Comparison of ENCODE assay signal across 9 cellular contexts in genomic region chr20:59221049-59221748, GRCh38. TPM values are rescaled to one million over a fixed set of nuclear protein-coding genes. Genes with fewer than 3 reads are reported as not detected.
DNase-seq lines count a peak whose midpoint lies in the region; ATAC-seq and TF ChIP-seq lines count a peak whose summit lies in the region.
"Had no signal": no experiment of that assay in that cellular context is flagged by ENCODE, and none has a peak within 500 bp of the region (broad histone marks: within the 10 kb centered on the region; RNA-seq: fewer than 3 reads in every experiment).

No MANE protein-coding gene starts in this region.

- H2BK5ac ChIP-seq in IMR-90 (ENCODE audit: low read depth, low read length, poor library complexity, severe bottlenecking): no peak overlapping the region

- peak overlapping the region; percentile 37 for H2AFZ ChIP-seq in IMR-90 (replicated peaks; ENCODE audit: low read length, poor library complexity)

- CTCF ChIA-PET in IMR-90 (lab: Yijun Ruan, JAX): interaction anchor here (1.9 kb wide), 1 partner anchor 351 kb away, joined by 11 read pairs; no protein-coding TSS in a partner anchor

- H3K27ac ChIP-seq in IMR-90 (ENCODE audit: insufficient read depth, low read length): no peak overlapping the region

- H3K14ac ChIP-seq in IMR-90 (replicated peaks; ENCODE audit: low read depth, low read length): no peak overlapping the region

- no peaks in the 10 kb centered on the region for H3K9me1 ChIP-seq in IMR-90 (ENCODE audit: insufficient read depth, low read length)

- BruUV-seq in IMR-90 (replicated peaks; lab: Mats Ljungman, UMichigan): no TSS peak

- peaks cover 44% of the 10 kb centered on the region for H3K27me3 ChIP-seq in IMR-90 (ENCODE audit: control insufficient read depth, insufficient read depth, low read length)

- no peak overlapping the region for H2AK5ac ChIP-seq in IMR-90 (ENCODE audit: low read depth, low read length)

- TF ChIP-seq RAD21 in IMR-90 (IDR thresholded peaks at IDR 0.05; ENCODE audit: low read length): no peak

- H3K4me1 ChIP-seq in IMR-90 (ENCODE audit: control insufficient read depth, insufficient read depth, low read length): no peaks in the 10 kb centered on the region

- H3K9ac ChIP-seq in IMR-90 (ENCODE audit: low read depth, low read length): no peak overlapping the region

- H4K20me1 ChIP-seq in IMR-90 (ENCODE audit: insufficient read depth, low read length): no peaks in the 10 kb centered on the region

- no peak overlapping the region for H3K56ac ChIP-seq in IMR-90 (ENCODE audit: extremely low read depth, insufficient read depth, low read length)

- in situ Hi-C loops in IMR-90 (cut with MboI; ENCODE audit: low sequenced_read_pairs): no loop called here

- no peak overlapping the region for H3K23ac ChIP-seq in IMR-90 (ENCODE audit: low read depth, low read length)

- H2BK20ac ChIP-seq in IMR-90 (ENCODE audit: low read depth, low read length): no peak overlapping the region

- POLR2A ChIA-PET in IMR-90 (lab: Charles Lee; ENCODE audit: unreplicated experiment): no interaction called here
- POLR2A ChIA-PET in naive thymus-derived CD8-positive, alpha-beta T cell (lab: Charles Lee): interaction anchor here (0.8 to 2.3 kb wide), 9 partner anchors 8 to 239 kb away, joined by 3 to 10 read pairs (median 5); partner anchors contain the start of genes ATP5F1E and ZNF831

- no peak overlapping the region for H4K91ac ChIP-seq in IMR-90 (ENCODE audit: insufficient read depth, low read depth, low read length)

- H3K27me3 Mint-ChIP-seq in naive thymus-derived CD8-positive, alpha-beta T cell: no peaks in the 10 kb centered on the region

- H3K18ac ChIP-seq in IMR-90 (ENCODE audit: low read depth, low read length): no peak overlapping the region

- H4K5ac ChIP-seq in IMR-90 (ENCODE audit: low read depth, low read length): no peak overlapping the region

- H3K4me3 Mint-ChIP-seq in naive thymus-derived CD8-positive, alpha-beta T cell: peak overlapping the region; percentile 65 to 89 (median 76)

- dilution Hi-C loops in IMR-90 (cut with HindIII; ENCODE audit: low sequenced_read_pairs, unreplicated experiment): no loop called here

- H3K4ac ChIP-seq in IMR-90 (ENCODE audit: low read depth, low read length): no peak overlapping the region

- H3K36me3 Mint-ChIP-seq in naive thymus-derived CD8-positive, alpha-beta T cell: peaks cover 0 to 38% (median 7%) of the 10 kb centered on the region in 3 donors

- no peaks in the 10 kb centered on the region for H3K9me3 ChIP-seq in IMR-90 (ENCODE audit: control insufficient read depth, insufficient read depth, low read length)
- H3K9me3 ChIP-seq: stomach had no signal

- no peak overlapping the region for H4K8ac ChIP-seq in IMR-90 (ENCODE audit: low read depth in 2 of 2, low read length in 2 of 2)

- no peak overlapping the region for H2AK9ac ChIP-seq in IMR-90 (replicated peaks; ENCODE audit: low read depth, low read length, poor library complexity)

- 0% methylated on average over 1 of the region's 9 CpGs; no CpG with 5 or more reads in 1 of the 2 experiments for WGBS in IMR-90 (ENCODE audit: extremely low coverage in 2 of 2, insufficient read length in 1 of 2), 2 experiments

- no peak overlapping the region for H2BK15ac ChIP-seq in IMR-90 (ENCODE audit: low read depth, low read length)

- no peak for TF ChIP-seq CTCF in IMR-90 (conservative IDR thresholded peaks at IDR 0.05; ENCODE audit: low read depth, low read length)

- peak overlapping the region; percentile 61 to 92 (median 80) for H3K27ac Mint-ChIP-seq in naive thymus-derived CD8-positive, alpha-beta T cell

- peak; percentile 9 for DNase-seq in DMS114 treated with DMSO at 0.1 percent for 48 hours (lab: John Stamatoyannopoulos, UW; ENCODE audit: unreplicated experiment)
- no peak for DNase-seq in IMR-90
- DNase-seq in cerebellar cortex (ENCODE audit: low spot score): peak; percentile 11
- no peak for DNase-seq in naive thymus-derived CD8-positive, alpha-beta T cell
- no peak for DNase-seq in erythroblast (lab: John Stamatoyannopoulos, UW)
- DNase-seq: islet precursor cell, stomach had no signal

- ATAC-seq in IMR-90 (ENCODE audit: low read depth): no peak
- no peak for ATAC-seq in naive thymus-derived CD8-positive, alpha-beta T cell
- no peak for ATAC-seq in GM18502 (IDR thresholded peaks at IDR 0.05; ENCODE audit: poor library complexity, unreplicated experiment)
- no peak for ATAC-seq in GM18498 (IDR thresholded peaks at IDR 0.05; ENCODE audit: unreplicated experiment)

- no peak overlapping the region for H3K4me2 ChIP-seq in IMR-90 (ENCODE audit: low read depth, low read length)

- no peak overlapping the region for H3K4me3 ChIP-seq in IMR-90 (ENCODE audit: insufficient read depth, low read depth, low read length)

- H3K36me3 ChIP-seq in IMR-90 (ENCODE audit: control insufficient read depth, insufficient read depth, low read length): no peaks in the 10 kb centered on the region
- H3K36me3 ChIP-seq: stomach had no signal

- intact Hi-C loops in IMR-90 (cut with micrococcal nuclease): loop anchor here (5.0 to 10.0 kb wide), 2 partner anchors 569 to 986 kb away; partner anchors contain the start of gene STX16

- peaks cover 9 to 29% (median 26%) of the 10 kb centered on the region in 4 donors for H3K4me1 Mint-ChIP-seq in naive thymus-derived CD8-positive, alpha-beta T cell

- no peak for TF ChIP-seq POLR2A in IMR-90 (IDR thresholded peaks at IDR 0.05; ENCODE audit: low read depth, low read length)
- TF ChIP-seq POLR2A in erythroblast (IDR thresholded peaks at IDR 0.05; ENCODE audit: low read length): no peak

- no peak overlapping the region for H2BK120ac ChIP-seq in IMR-90 (ENCODE audit: low read depth, low read length)

- no peaks in the 10 kb centered on the region for H3K9me3 Mint-ChIP-seq in naive thymus-derived CD8-positive, alpha-beta T cell

- no peaks in the 10 kb centered on the region for H3K79me1 ChIP-seq in IMR-90 (ENCODE audit: low read depth in 1 of 2, low read length in 2 of 2)

TF ChIP-seq in IMR-90, 13 proteins besides CTCF, POLR2A, EP300 and RAD21:
- no peak for TF ChIP-seq NFE2L2 (IDR thresholded peaks at IDR 0.05; ENCODE audit: low read depth, low read length)
- no peak for TF ChIP-seq USF2 (IDR thresholded peaks at IDR 0.05; ENCODE audit: low read depth, low read length)
- no peak for TF ChIP-seq BHLHE40 (IDR thresholded peaks at IDR 0.05; ENCODE audit: low read depth, low read length)
- TF ChIP-seq ELK1 (IDR thresholded peaks at IDR 0.05; ENCODE audit: borderline replicate concordance, low read depth, low read length): no peak
- TF ChIP-seq SMC3 (IDR thresholded peaks at IDR 0.05; ENCODE audit: low read depth, low read length): no peak
- TF ChIP-seq MXI1 (IDR thresholded peaks at IDR 0.05; ENCODE audit: borderline replicate concordance, low read depth, low read length): no peak
- TF ChIP-seq RFX5 (IDR thresholded peaks at IDR 0.05; ENCODE audit: low read depth, low read length): no peak
- TF ChIP-seq CHD1 (IDR thresholded peaks at IDR 0.05; ENCODE audit: low read depth, low read length): no peak
- TF ChIP-seq CEBPB (IDR thresholded peaks at IDR 0.05; ENCODE audit: low read depth, low read length): no peak
- no peak for TF ChIP-seq MAFK (IDR thresholded peaks at IDR 0.05; ENCODE audit: low read depth, low read length)
- no peak for TF ChIP-seq MAZ (IDR thresholded peaks at IDR 0.05; ENCODE audit: borderline replicate concordance, low read depth, low read length)
- TF ChIP-seq RCOR1 (IDR thresholded peaks at IDR 0.05; ENCODE audit: insufficient replicate concordance, low read length): no peak
- no peak for TF ChIP-seq FOS (IDR thresholded peaks at IDR 0.05; ENCODE audit: low read depth, low read length)

RNA-seq across cellular contexts. Expression of gene ZNF831, which starts 57.6 kb away (rescaled TPM):
- not detected in 2 replicates for total RNA-seq in IMR-90 (2012; rRNA removed)
- not detected in 2 replicates for polyA plus RNA-seq in IMR-90 (2012; rRNA removed)
- not detected in 2 replicates for polyA plus RNA-seq in IMR-90 (2012; cell fraction: cytosol; rRNA removed)
- not detected in 2 replicates for polyA plus RNA-seq in IMR-90 (2012; cell fraction: nucleus; rRNA removed; ENCODE audit: low replicate concordance)
- 10 to 100 TPM; 28.0 to 29.9 TPM for total RNA-seq in naive thymus-derived CD8-positive, alpha-beta T cell
- polyA plus RNA-seq in naive thymus-derived CD8-positive, alpha-beta T cell: 1 to 10 TPM; 5.5 to 6.2 (median 5.9) TPM

Comparison
In these comparisons a context has a peak if more than half of its experiments do, and no peak if none do; other contexts are left out.
1. DNase-seq: peak in DMS114 treated with DMSO at 0.1 percent for 48 hours (single experiment) and cerebellar cortex (single experiment); none in IMR-90 (single experiment), naive thymus-derived CD8-positive, alpha-beta T cell (0 of 10) and erythroblast (0 of 2).
2. RNA of gene ZNF831, which starts 57.6 kb away (total RNA-seq): 28.0 to 29.9 TPM in naive thymus-derived CD8-positive, alpha-beta T cell; not detected in IMR-90; every median in the first group is over 10 times any median in the second.